Comparison of ENCODE assay signal across 1 cellular context in genomic region chr20:41339957-41340326, GRCh38.
TF ChIP-seq lines count a peak whose summit lies in the region.

No MANE protein-coding gene starts in this region.

TF ChIP-seq in HepG2, 621 proteins besides CTCF, POLR2A, EP300 and RAD21 (continued from another document and continues in another):
- TF ChIP-seq STAT6 (CRISPR knock-in tag; IDR thresholded peaks at IDR 0.05; ENCODE audit: borderline replicate concordance) (peak; percentile 87; the same call in 1 of the 2 replicates), IRF2 (CRISPR knock-in tag; IDR thresholded peaks at IDR 0.05) (peak; percentile 89), PAX8 (CRISPR knock-in tag; IDR thresholded peaks at IDR 0.05; ENCODE audit: borderline replicate concordance) (peak; percentile 39; the same call in 1 of the 2 replicates), KLF16 (CRISPR knock-in tag; IDR thresholded peaks at IDR 0.05) (0 out of 4 replicates have a peak, but pooled peaks of 1 of the 2 experiments have one; percentile 57), ELF3 (CRISPR knock-in tag; IDR thresholded peaks at IDR 0.05) (peak; percentile 59), ZBTB38 (CRISPR knock-in tag; IDR thresholded peaks at IDR 0.05) (peak; percentile 84), ZBTB20 (CRISPR knock-in tag; IDR thresholded peaks at IDR 0.05; ENCODE audit: borderline replicate concordance, low read depth) (peak; percentile 88), ZNF225 (CRISPR knock-in tag; IDR thresholded peaks at IDR 0.05) (0 out of 2 replicates have a peak, but pooled peaks have one; percentile 85), ZNF292 (CRISPR knock-in tag; IDR thresholded peaks at IDR 0.05; ENCODE audit: borderline replicate concordance, low read depth) (peak; percentile 56; the same call in 1 of the 2 replicates), TEAD3 (CRISPR knock-in tag; optimal IDR thresholded peaks at IDR 0.05; ENCODE audit: borderline replicate concordance) (peak; percentile 89), MAZ (IDR thresholded peaks at IDR 0.05; ENCODE audit: borderline replicate concordance, low read depth, low read length) (0 out of 2 replicates have a peak, but pooled peaks have one; percentile 54), MAZ (CRISPR knock-in tag; IDR thresholded peaks at IDR 0.05; ENCODE audit: low read depth) (peak; percentile 84), ZEB1 (IDR thresholded peaks at IDR 0.05; ENCODE audit: insufficient replicate concordance, low read depth) (peak; percentile 100), FUBP1 (CRISPR knock-in tag; IDR thresholded peaks at IDR 0.05; ENCODE audit: borderline replicate concordance) (no peak), JUN (CRISPR knock-in tag; IDR thresholded peaks at IDR 0.05) (no peak), ZNF3 (CRISPR knock-in tag; IDR thresholded peaks at IDR 0.05) (peak; percentile 87; the same call in 1 of the 2 replicates), SNAPC4 (CRISPR knock-in tag; IDR thresholded peaks at IDR 0.05) (0 out of 2 replicates have a peak, but pooled peaks have one; percentile 66), CBFB (CRISPR knock-in tag; IDR thresholded peaks at IDR 0.05) (peak; percentile 80), MAX (IDR thresholded peaks at IDR 0.05) (peak; percentile 63; the same call in 1 of the 2 replicates), ZNF570 (CRISPR knock-in tag; IDR thresholded peaks at IDR 0.05; ENCODE audit: borderline replicate concordance) (no peak), ZNF124 (CRISPR knock-in tag; IDR thresholded peaks at IDR 0.05) (0 out of 2 replicates have a peak, but pooled peaks have one; percentile 23), ZNF607 (CRISPR knock-in tag; IDR thresholded peaks at IDR 0.05; ENCODE audit: borderline replicate concordance) (peak; percentile 92; the same call in 1 of the 2 replicates), ZNF567 (CRISPR knock-in tag; IDR thresholded peaks at IDR 0.05; ENCODE audit: borderline replicate concordance) (peak; percentile 97), NCOA2 (CRISPR knock-in tag; IDR thresholded peaks at IDR 0.05) (peak; percentile 39; the same call in 1 of the 2 replicates), ZNF44 (CRISPR knock-in tag; IDR thresholded peaks at IDR 0.05) (0 out of 2 replicates have a peak, but pooled peaks have one; percentile 46), GATAD1 (CRISPR knock-in tag; IDR thresholded peaks at IDR 0.05) (peak; percentile 79), ZMYM3 (CRISPR knock-in tag; IDR thresholded peaks at IDR 0.05) (peak; percentile 99), BHLHE40 (IDR thresholded peaks at IDR 0.05; ENCODE audit: low read length) (peak; percentile 71), SAP130 (CRISPR knock-in tag; IDR thresholded peaks at IDR 0.05; ENCODE audit: low read depth) (peak; percentile 53), NCOA5 (CRISPR knock-in tag; IDR thresholded peaks at IDR 0.05) (no peak), THRA (CRISPR knock-in tag; IDR thresholded peaks at IDR 0.05; ENCODE audit: borderline replicate concordance) (0 out of 2 replicates have a peak, but pooled peaks have one; percentile 76), PATZ1 (CRISPR knock-in tag; IDR thresholded peaks at IDR 0.05) (peak; percentile 95), ZNF414 (CRISPR knock-in tag; IDR thresholded peaks at IDR 0.05) (peak; percentile 92), ZNF766 (CRISPR knock-in tag; IDR thresholded peaks at IDR 0.05; ENCODE audit: borderline replicate concordance) (peak; percentile 24; the same call in 1 of the 2 replicates), ATF2 (CRISPR knock-in tag; IDR thresholded peaks at IDR 0.05) (peak; percentile 79; the same call in 1 of the 2 replicates), PRDM10 (CRISPR knock-in tag; IDR thresholded peaks at IDR 0.05; ENCODE audit: low read depth) (no peak), NONO (IDR thresholded peaks at IDR 0.05) (no peak), NONO (CRISPR knock-in tag; conservative IDR thresholded peaks at IDR 0.05) (peak; percentile 86), RELA (CRISPR knock-in tag; IDR thresholded peaks at IDR 0.05) (no peak), ZNF331 (CRISPR knock-in tag; IDR thresholded peaks at IDR 0.05) (peak; percentile 90), MTF2 (CRISPR knock-in tag; IDR thresholded peaks at IDR 0.05; ENCODE audit: borderline replicate concordance) (peak; percentile 66; the same call in 1 of the 2 replicates), HOXA5 (CRISPR knock-in tag; IDR thresholded peaks at IDR 0.05) (peak; percentile 54; the same call in 1 of the 2 replicates)
